In genomic region chr10:133095586-133095985, GRCh38 we compare ENCODE assay signal across 1 cellular context.
TF ChIP-seq lines count a peak whose summit lies in the region.

No MANE protein-coding gene starts in this region.

TF ChIP-seq in H1, 55 proteins besides CTCF, POLR2A, EP300 and RAD21:
- no peak for TF ChIP-seq FOSL1 (IDR thresholded peaks at IDR 0.05; ENCODE audit: insufficient read depth, low read depth, low read length)
